8 cellular contexts compared by ENCODE assay signal in genomic region chr12:6873094-6874006, GRCh38. TPM values are rescaled to one million over a fixed set of nuclear protein-coding genes. Genes with fewer than 3 reads are reported as not detected.
DNase-seq lines count a peak whose midpoint lies in the region; ATAC-seq, FAIRE-seq and TF ChIP-seq lines count a peak whose summit lies in the region.

SPSB2 (minus strand) TSS chr12:6873303; CDS start chr12:6872901, 402 bp downstream.

- H3K9ac ChIP-seq in adipocyte (ENCODE audit: low read length): peak within 1 kb of the TSS; percentile 98

- DNase-seq in GM12891 (ENCODE audit: insufficient read length, low spot score) (peak; percentile 96), NCI-H146 (lab: John Stamatoyannopoulos, UW) (peak; percentile 100), T follicular helper cell (ENCODE audit: low read depth) (peak; percentile 98), adipocyte (ENCODE audit: low read depth) (peak; percentile 98), heart left ventricle (peak; percentile 98 to 99 (median 98)), pons (ENCODE audit: low spot score) (peak; percentile 91), transverse colon (peak; percentile 99)

- H3K27ac ChIP-seq in heart left ventricle (peak within 1 kb of the TSS in 11 of 12 donors; percentile 78 to 91 (median 84)), transverse colon (peak within 1 kb of the TSS; percentile 89 to 99 (median 92))

- no peak for TF ChIP-seq EP300 in transverse colon (IDR thresholded peaks at IDR 0.05; ENCODE audit: low read depth)

- peak; percentile 90 for FAIRE-seq in GM12891 (lab: Jason Lieb, UNC)

- peaks cover 32% of the 10 kb centered on the region for H3K4me1 ChIP-seq in adipocyte (ENCODE audit: control insufficient read depth, insufficient read depth, low read length)
- peaks cover 15 to 50% (median 38%) of the 10 kb centered on the region in 12 donors for H3K4me1 ChIP-seq in heart left ventricle
- H3K4me1 ChIP-seq in transverse colon: peaks cover 23 to 49% (median 41%) of the 10 kb centered on the region in 4 donors

- ATAC-seq in HG02852 (IDR thresholded peaks at IDR 0.05; ENCODE audit: unreplicated experiment): peak; percentile 79
- ATAC-seq in heart left ventricle: peak; percentile 87 to 94 (median 92)

- peak; percentile 17; the same call in 1 of the 2 replicates for TF ChIP-seq POLR2A in GM12891 (IDR thresholded peaks at IDR 0.05; ENCODE audit: low read depth, low read length)
- TF ChIP-seq POLR2A in heart left ventricle (IDR thresholded peaks at IDR 0.05): peak; percentile 18 to 72
- TF ChIP-seq POLR2A in transverse colon (IDR thresholded peaks at IDR 0.05): peak; percentile 83

- WGBS in heart left ventricle, 4 donors: 1 to 5% (median 2%) methylated on average over 4 to 65 of the region's 65 CpGs
- WGBS in transverse colon (ENCODE audit: low coverage in 1 of 2), 2 donors: 0% methylated on average over 20 of the region's 65 CpGs; no CpG with 5 or more reads in 1 of the 2 donors

- H3K36me3 ChIP-seq in adipocyte (ENCODE audit: control insufficient read depth, insufficient read depth, low read length, severe bottlenecking): peaks cover 22% of the 10 kb centered on the region
- H3K36me3 ChIP-seq in heart left ventricle: peaks cover 0 to 41% (median 26%) of the 10 kb centered on the region in 9 donors
- peaks cover 0 to 10% (median 5%) of the 10 kb centered on the region in 4 donors for H3K36me3 ChIP-seq in transverse colon

- peak within 1 kb of the TSS; percentile 85 for H3K4me3 ChIP-seq in adipocyte (ENCODE audit: low read length)
- peak within 1 kb of the TSS; percentile 49 to 93 (median 74) for H3K4me3 ChIP-seq in heart left ventricle
- peak within 1 kb of the TSS; percentile 58 to 81 (median 69) for H3K4me3 ChIP-seq in transverse colon

- H3K27me3 ChIP-seq in adipocyte (replicated peaks; ENCODE audit: control insufficient read depth, insufficient read depth, low read length) (no peaks in the 10 kb centered on the region), heart left ventricle (no peaks in the 10 kb centered on the region), transverse colon (no peaks in the 10 kb centered on the region)

- H3K9me3 ChIP-seq in adipocyte (ENCODE audit: control insufficient read depth, low read length) (no peaks in the 10 kb centered on the region), heart left ventricle (no peaks in the 10 kb centered on the region), transverse colon (no peaks in the 10 kb centered on the region)

- peak in 1 of 12 donors; percentile 20 for TF ChIP-seq CTCF in heart left ventricle (IDR thresholded peaks at IDR 0.05)
- TF ChIP-seq CTCF in transverse colon (IDR thresholded peaks at IDR 0.05): peak in 1 of 5 experiments; percentile 2

- intact Hi-C loops in heart left ventricle (cut with DNase I): loop anchor here in 5 of 10 donors (1.0 to 10.0 kb wide), 7 partner anchors 17 to 94 kb away; partner anchors contain the start of gene ATN1 (in 1 of the 5)
- intact Hi-C loops in transverse colon (cut with DNase I; ENCODE audit: low total_unique reads): loop anchor here (5.0 kb wide), 1 partner anchor 64 kb away; no protein-coding TSS in a partner anchor

- in situ Hi-C loops in transverse colon (cut with MboI; ENCODE audit: low pct_ligation_motif_present in 1 of 4, low pct_unique_long_range_greater_than_20kb in 1 of 4, low sequenced_read_pairs in 3 of 4): no loop called here

TF ChIP-seq in GM12891, 5 proteins besides CTCF, POLR2A, EP300 and RAD21:
- no peak for TF ChIP-seq PAX5 (IDR thresholded peaks at IDR 0.05; ENCODE audit: insufficient read depth, low read length, severe bottlenecking)
- TF ChIP-seq POLR2AphosphoS5 (IDR thresholded peaks at IDR 0.05; ENCODE audit: low read depth, low read length): no peak; the same call in none of the 2 replicates
- peak; percentile 35; the same call in 1 of the 2 replicates for TF ChIP-seq SPI1 (IDR thresholded peaks at IDR 0.05; ENCODE audit: low read depth, low read length)
- TF ChIP-seq POU2F2 (IDR thresholded peaks at IDR 0.05; ENCODE audit: low read depth, low read length): no peak
- TF ChIP-seq TAF1 (IDR thresholded peaks at IDR 0.05; ENCODE audit: low read depth, low read length): peak; percentile 54

RNA-seq across cellular contexts. Expression of gene SPSB2, which starts in this region (rescaled TPM):
- 3.4 TPM for polyA plus RNA-seq in GM12891 (2012; ENCODE audit: low read depth, missing spikeins)
- 1 to 10 TPM; 2.3 to 6.6 (median 3.1) TPM for total RNA-seq in heart left ventricle
- 1 to 10 TPM; 4.4 to 4.6 TPM for polyA plus RNA-seq in heart left ventricle
- total RNA-seq in transverse colon: 10 to 100 TPM in 2 of 4 donors, 1 to 10 TPM in 2; 4.5 to 21.0 (median 8.2) TPM

Comparison
In these comparisons a context has a peak if more than half of its experiments do, and no peak if none do; other contexts are left out.
1. Peak in every context shown above with its lines: DNase-seq, ATAC-seq, H3K4me3 ChIP-seq and H3K27ac ChIP-seq.
2. POLR2A ChIP-seq: peak in every context shown above with its lines; median percentile 83 in transverse colon; 45 in heart left ventricle; 17 in GM12891.